8 cellular contexts compared by ENCODE assay signal in genomic region chrX:109536439-109537323, GRCh38. TPM values are rescaled to one million over a fixed set of nuclear protein-coding genes. Genes with fewer than 3 reads are reported as not detected.
A peak's percentile ranks its signal among the peaks of the same experiment; 100 is the strongest.
DNase-seq lines count a peak whose midpoint lies in the region; ATAC-seq and TF ChIP-seq lines count a peak whose summit lies in the region.

NXT2 (plus strand) TSS chrX:109536844; CDS start chrX:109537007, 163 bp downstream.

- WGBS in smooth muscle cell (ENCODE audit: low lambda C conversion rate), result 43% methylated on average over 43 of the region's 43 CpGs

- intact Hi-C loops in activated B cell treated with CpG ODN at 0.5 μM for 24 hours (cut with micrococcal nuclease), result loop anchor here (1.0 to 10.0 kb wide), 8 partner anchors 51 to 782 kb away; partner anchors contain the start of genes ACSL4 and AMMECR1

- H3K27ac ChIP-seq in smooth muscle cell (ENCODE audit: low read depth), result peak within 1 kb of the TSS; percentile 93

- TF ChIP-seq CTCF in AG09319 (IDR thresholded peaks at IDR 0.05; ENCODE audit: low read depth, low read length), result no peak
- TF ChIP-seq CTCF in activated B cell treated with CpG ODN at 0.5 μM for 24 hours (IDR thresholded peaks at IDR 0.05), result no peak
- TF ChIP-seq CTCF in cardiac fibroblast (IDR thresholded peaks at IDR 0.05; ENCODE audit: low read depth, low read length), result no peak
- no peak for TF ChIP-seq CTCF in smooth muscle cell (IDR thresholded peaks at IDR 0.05; ENCODE audit: borderline replicate concordance, insufficient read depth, poor library complexity, severe bottlenecking)

- H3K4me1 ChIP-seq in smooth muscle cell (ENCODE audit: low read depth), result no peaks in the 10 kb centered on the region

- H3K27ac Mint-ChIP-seq in activated B cell treated with CpG ODN at 0.5 μM for 24 hours (peak within 1 kb of the TSS; percentile 98), immature natural killer cell (peak within 1 kb of the TSS; percentile 94 to 99 (median 98))

- H3K27me3 Mint-ChIP-seq in activated B cell treated with CpG ODN at 0.5 μM for 24 hours, result no peaks in the 10 kb centered on the region
- peaks cover 5 to 16% (median 13%) of the 10 kb centered on the region in 3 donors for H3K27me3 Mint-ChIP-seq in immature natural killer cell (ENCODE audit: low read depth in 3 of 3)

- POLR2A ChIA-PET in activated B cell treated with CpG ODN at 0.5 μM for 24 hours (lab: Charles Lee), result interaction anchor here (0.6 to 1.7 kb wide), 5 partner anchors 52 to 466 kb away, joined by 3 to 6 read pairs (median 4); partner anchors contain the start of gene TMEM164

- H3K9me3 Mint-ChIP-seq in activated B cell treated with CpG ODN at 0.5 μM for 24 hours, result no peaks in the 10 kb centered on the region
- peaks cover 0 to 3% (median 0%) of the 10 kb centered on the region in 6 donors for H3K9me3 Mint-ChIP-seq in immature natural killer cell

- no peaks in the 10 kb centered on the region for H4K20me1 ChIP-seq in smooth muscle cell (ENCODE audit: low read depth)

- peak; percentile 78 for DNase-seq in AG09319 (ENCODE audit: extremely low read depth, low read depth)
- peak; percentile 91 for DNase-seq in NCI-H345 (lab: John Stamatoyannopoulos, UW)
- DNase-seq in activated B cell treated with CpG ODN at 0.5 μM for 24 hours, result peak; percentile 69
- DNase-seq in cardiac fibroblast (ENCODE audit: low read depth in 2 of 2), result peak; percentile 94 to 96
- peak; percentile 84 to 90 (median 88) for DNase-seq in immature natural killer cell
- DNase-seq in smooth muscle cell (lab: John Stamatoyannopoulos, UW; ENCODE audit: unreplicated experiment), result peak; percentile 44

- H3F3A ChIP-seq in smooth muscle cell (ENCODE audit: low read depth), result no peaks in the 10 kb centered on the region

- no peaks in the 10 kb centered on the region for H3K9me3 ChIP-seq in smooth muscle cell (replicated peaks; ENCODE audit: low read depth)

- no peaks in the 10 kb centered on the region for H3K27me3 ChIP-seq in smooth muscle cell (ENCODE audit: low read depth)

- H3K79me2 ChIP-seq in smooth muscle cell (ENCODE audit: low read depth), result no peaks in the 10 kb centered on the region

- H3K4me3 ChIP-seq in cardiac fibroblast (replicated peaks in 1 of 2; ENCODE audit: low read depth in 2 of 2, low read length in 2 of 2), result peak within 1 kb of the TSS; percentile 54 to 70
- H3K4me3 ChIP-seq in smooth muscle cell, result peak within 1 kb of the TSS; percentile 65

- ATAC-seq in GM19025 (IDR thresholded peaks at IDR 0.05; ENCODE audit: low read depth, unreplicated experiment), result peak; percentile 95
- peak; percentile 98 for ATAC-seq in HG03280 (IDR thresholded peaks at IDR 0.05; ENCODE audit: unreplicated experiment)
- peak; percentile 98 for ATAC-seq in activated B cell treated with CpG ODN at 0.5 μM for 24 hours (ENCODE audit: low read depth)

- CTCF ChIA-PET in activated B cell treated with CpG ODN at 0.5 μM for 24 hours (lab: Charles Lee), result interaction anchor here (0.7 kb wide), 1 partner anchor 51 kb away, joined by 3 read pairs; no protein-coding TSS in a partner anchor

- H3K4me3 Mint-ChIP-seq in activated B cell treated with CpG ODN at 0.5 μM for 24 hours (peak within 1 kb of the TSS; percentile 94), immature natural killer cell (peak within 1 kb of the TSS; percentile 91 to 98 (median 96))

- peak within 1 kb of the TSS; percentile 80 for H2AFZ ChIP-seq in smooth muscle cell (ENCODE audit: low read depth)

- H3K4me1 Mint-ChIP-seq in activated B cell treated with CpG ODN at 0.5 μM for 24 hours (peaks cover 33% of the 10 kb centered on the region), immature natural killer cell (peaks cover 28 to 51% of the 10 kb centered on the region in 2 donors)

- H3K36me3 ChIP-seq in smooth muscle cell (ENCODE audit: low read depth), result no peaks in the 10 kb centered on the region

- peak within 1 kb of the TSS; percentile 77 for H3K4me2 ChIP-seq in smooth muscle cell

- H3K9ac ChIP-seq in smooth muscle cell (ENCODE audit: low read depth), result peak within 1 kb of the TSS; percentile 88

- H3K36me3 Mint-ChIP-seq in activated B cell treated with CpG ODN at 0.5 μM for 24 hours (ENCODE audit: low read depth), result peaks cover 5% of the 10 kb centered on the region
- H3K36me3 Mint-ChIP-seq in immature natural killer cell, result peaks cover 0 to 4% (median 0%) of the 10 kb centered on the region in 3 donors

RNA-seq across cellular contexts. Expression of gene NXT2, which starts in this region (rescaled TPM):
- total RNA-seq in activated B cell treated with CpG ODN at 0.5 μM for 24 hours (9.7 and 12.8 TPM in 2 replicates), smooth muscle cell (12.2 and 12.8 TPM in 2 replicates)
- polyA plus RNA-seq in immature natural killer cell (10 to 100 TPM; 28.6 to 52.1 (median 37.0) TPM), smooth muscle cell (4.4 and 4.7 TPM in 2 replicates)

Comparison
In these comparisons a context has a peak if more than half of its experiments do, and no peak if none do; other contexts are left out.
1. Peak in every context shown above with its lines: DNase-seq, ATAC-seq, H3K4me3 ChIP-seq and H3K27ac ChIP-seq.
2. DNase-seq: peak in every context shown above with its lines; median percentile 95 in cardiac fibroblast; 91 in NCI-H345; 88 in immature natural killer cell; 78 in AG09319; 69 in activated B cell treated with CpG ODN at 0.5 μM for 24 hours; 44 in smooth muscle cell.